In genomic region chr15:33309602-33310276, GRCh38 we compare ENCODE assay signal across 8 cellular contexts. TPM values are rescaled to one million over a fixed set of nuclear protein-coding genes. Genes with fewer than 3 reads are reported as not detected.
DNase-seq lines count a peak whose midpoint lies in the region; ATAC-seq and TF ChIP-seq lines count a peak whose summit lies in the region.

No MANE protein-coding gene starts in this region.

- intact Hi-C loops in esophagus muscularis mucosa (cut with DNase I) (loop anchor here (10.0 kb wide), 1 partner anchor 295 kb away; no protein-coding TSS in a partner anchor), lower leg skin (cut with DNase I; ENCODE audit: low total_unique reads) (no loop called here)

- TF ChIP-seq CTCF in esophagus muscularis mucosa (IDR thresholded peaks at IDR 0.05) (peak in 2 of 3 experiments; percentile 18 to 26), lower leg skin (IDR thresholded peaks at IDR 0.05) (no peak)

- in situ Hi-C loops in G401 (cut with HindIII; ENCODE audit: low sequenced_read_pairs) = no loop called here

- 41% methylated on average over 7 of the region's 7 CpGs for WGBS in esophagus muscularis mucosa
- WGBS in lower leg skin, 2 donors = 45 to 56% methylated on average over 7 of the region's 7 CpGs

- TF ChIP-seq EP300 in esophagus muscularis mucosa (IDR thresholded peaks at IDR 0.05) = no peak

- H3K27me3 ChIP-seq in esophagus muscularis mucosa (peaks cover 0 to 22% (median 0%) of the 10 kb centered on the region in 4 donors), rectal smooth muscle tissue (ENCODE audit: control insufficient read depth, insufficient read depth, low read length) (peaks cover 2% of the 10 kb centered on the region)

- H3K27ac ChIP-seq in esophagus muscularis mucosa (replicated peaks in 1 of 4) (peak overlapping the region in 1 of 4 donors; percentile 79), rectal smooth muscle tissue (ENCODE audit: low read depth, low read length) (peak overlapping the region; percentile 88)

- peak; percentile 65 for ATAC-seq in GM18907 (IDR thresholded peaks at IDR 0.05; ENCODE audit: unreplicated experiment)

- H3K4me1 ChIP-seq in esophagus muscularis mucosa = peaks cover 0 to 28% (median 27%) of the 10 kb centered on the region in 4 donors
- H3K4me1 ChIP-seq in rectal smooth muscle tissue (ENCODE audit: control insufficient read depth, insufficient read depth, low read length) = peaks cover 3% of the 10 kb centered on the region

- H3K9ac ChIP-seq in rectal smooth muscle tissue (ENCODE audit: low read length) = no peak overlapping the region

- no peaks in the 10 kb centered on the region for H3K9me3 ChIP-seq in esophagus muscularis mucosa

- TF ChIP-seq POLR2A in esophagus muscularis mucosa (IDR thresholded peaks at IDR 0.05; ENCODE audit: low read depth) (no peak), lower leg skin (IDR thresholded peaks at IDR 0.05) (no peak)

- H3K36me3 ChIP-seq in esophagus muscularis mucosa (no peaks in the 10 kb centered on the region), rectal smooth muscle tissue (ENCODE audit: control insufficient read depth, insufficient read depth, low read length) (no peaks in the 10 kb centered on the region)

- H3K4me3 ChIP-seq in esophagus muscularis mucosa (peak overlapping the region; percentile 60 to 67 (median 62)), rectal smooth muscle tissue (ENCODE audit: low read length) (peak overlapping the region; percentile 64), lower leg skin (ENCODE audit: low read depth, poor library complexity, severe bottlenecking) (no peak overlapping the region)

- DNase-seq in NCI-H510A treated with DMSO at 0.1 percent for 48 hours (lab: John Stamatoyannopoulos, UW) = peak; percentile 14
- DNase-seq in esophagus muscularis mucosa (ENCODE audit: extremely low spot score) = peak; percentile 75
- DNase-seq in cerebellar nuclear complex (lab: John Stamatoyannopoulos, UW) = no peak
- DNase-seq in NCI-H2029 treated with DMSO at 0.1 percent for 48 hours (lab: John Stamatoyannopoulos, UW) = no peak
- no peak for DNase-seq in G401 (ENCODE audit: low spot score)
- no peak for DNase-seq in lower leg skin (ENCODE audit: low spot score in 2 of 2)

RNA-seq across cellular contexts. Expression of gene RYR3, which starts 1.0 kb away (rescaled TPM):
- total RNA-seq in esophagus muscularis mucosa = 1 to 10 TPM; 3.7 to 7.2 (median 4.5) TPM
- total RNA-seq in G401 (2014; rRNA removed; shearing (Covaris generic)) = 0.44 TPM in 1 of 2 replicates, not detected in the other
- total RNA-seq in lower leg skin = 1 to 10 TPM in 2 of 4 donors, under 1 TPM in 2; 0.38 to 1.8 (median 1.2) TPM

Comparison
In these comparisons a context has a peak if more than half of its experiments do, and no peak if none do; other contexts are left out.
1. DNase-seq: peak in NCI-H510A treated with DMSO at 0.1 percent for 48 hours (single experiment) and esophagus muscularis mucosa (single experiment); none in cerebellar nuclear complex (0 of 2), NCI-H2029 treated with DMSO at 0.1 percent for 48 hours (single experiment), G401 (single experiment) and lower leg skin (0 of 2).
2. CTCF ChIP-seq: peak in esophagus muscularis mucosa (2 of 3); none in lower leg skin (0 of 3).